9 cellular contexts compared by ENCODE assay signal in the genomic region with DNA sequence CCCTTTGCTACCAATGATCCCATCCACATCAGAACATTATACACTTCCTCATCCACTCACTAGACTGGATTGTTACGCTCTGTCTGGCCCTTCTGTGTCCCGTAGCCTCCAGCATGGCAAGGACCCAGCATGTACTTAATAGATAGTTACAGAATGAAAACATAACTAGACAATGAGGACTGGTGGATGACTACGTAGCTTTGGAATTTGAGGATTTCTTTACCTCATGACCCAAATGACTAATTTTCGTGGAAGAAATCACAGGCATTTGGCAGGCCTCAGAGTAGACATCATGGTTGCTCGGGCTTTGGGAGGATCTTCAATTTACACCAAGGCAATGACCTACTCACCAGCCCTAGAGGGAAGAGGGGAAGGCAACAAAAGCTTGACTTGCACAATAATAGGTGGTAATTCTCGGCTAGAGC.
DNase-seq lines count a peak whose midpoint lies in the region; FAIRE-seq and TF ChIP-seq lines count a peak whose summit lies in the region.
"Had no signal": no experiment of that assay in that cellular context is flagged by ENCODE, and none has a peak within 500 bp of the region (broad histone marks: within the 10 kb centered on the region; RNA-seq: fewer than 3 reads in every experiment).

No MANE protein-coding gene starts in this region.

- TF ChIP-seq CTCF in VCaP (conservative IDR thresholded peaks at IDR 0.05), result no peak

- TF ChIP-seq POLR2A in H54 (IDR thresholded peaks at IDR 0.05; ENCODE audit: low read depth, low read length), result no peak

- H3K27ac ChIP-seq in VCaP, result peak overlapping the region; percentile 85

- peak; percentile 99 for FAIRE-seq in H54 (lab: Jason Lieb, UNC)

- DNase-seq in H54 (ENCODE audit: insufficient read length, low spot score), result peak; percentile 73
- DNase-seq in glomerular visceral epithelial cell (ENCODE audit: extremely low spot score), result peak; percentile 97
- DNase-seq in skeletal muscle cell (ENCODE audit: low read depth), result peak; percentile 97
- DNase-seq in OCI-M2 (lab: John Stamatoyannopoulos, UW; ENCODE audit: unreplicated experiment), result no peak
- DNase-seq in MV-4-11 (lab: John Stamatoyannopoulos, UW), result no peak
- no peak for DNase-seq in NAMALWA (ENCODE audit: low spot score)
- no peak for DNase-seq in activated CD4-positive, alpha-beta T cell treated with anti-CD3 and anti-CD28 coated beads, Interleukin-2, amount 50 U/mL, for 4 hours
- DNase-seq: activated naive CD4-positive, alpha-beta T cell treated with anti-CD3 and anti-CD28 coated beads, Interleukin-2, amount 10 ng/mL, durations not matched to agents 7 days and 5 days had no signal

- H3K4me3 ChIP-seq in skeletal muscle cell (ENCODE audit: low read depth, low read length), result no peak overlapping the region

Comparison
In these comparisons a context has a peak if more than half of its experiments do, and no peak if none do; other contexts are left out.
1. DNase-seq: peak in H54 (single experiment), glomerular visceral epithelial cell (single experiment) and skeletal muscle cell (single experiment); none in OCI-M2 (single experiment), MV-4-11 (single experiment), NAMALWA (single experiment) and activated CD4-positive, alpha-beta T cell treated with anti-CD3 and anti-CD28 coated beads, Interleukin-2, amount 50 U/mL, for 4 hours (0 of 2).